ENCODE assay signal across 1 cellular context in the genomic region with DNA sequence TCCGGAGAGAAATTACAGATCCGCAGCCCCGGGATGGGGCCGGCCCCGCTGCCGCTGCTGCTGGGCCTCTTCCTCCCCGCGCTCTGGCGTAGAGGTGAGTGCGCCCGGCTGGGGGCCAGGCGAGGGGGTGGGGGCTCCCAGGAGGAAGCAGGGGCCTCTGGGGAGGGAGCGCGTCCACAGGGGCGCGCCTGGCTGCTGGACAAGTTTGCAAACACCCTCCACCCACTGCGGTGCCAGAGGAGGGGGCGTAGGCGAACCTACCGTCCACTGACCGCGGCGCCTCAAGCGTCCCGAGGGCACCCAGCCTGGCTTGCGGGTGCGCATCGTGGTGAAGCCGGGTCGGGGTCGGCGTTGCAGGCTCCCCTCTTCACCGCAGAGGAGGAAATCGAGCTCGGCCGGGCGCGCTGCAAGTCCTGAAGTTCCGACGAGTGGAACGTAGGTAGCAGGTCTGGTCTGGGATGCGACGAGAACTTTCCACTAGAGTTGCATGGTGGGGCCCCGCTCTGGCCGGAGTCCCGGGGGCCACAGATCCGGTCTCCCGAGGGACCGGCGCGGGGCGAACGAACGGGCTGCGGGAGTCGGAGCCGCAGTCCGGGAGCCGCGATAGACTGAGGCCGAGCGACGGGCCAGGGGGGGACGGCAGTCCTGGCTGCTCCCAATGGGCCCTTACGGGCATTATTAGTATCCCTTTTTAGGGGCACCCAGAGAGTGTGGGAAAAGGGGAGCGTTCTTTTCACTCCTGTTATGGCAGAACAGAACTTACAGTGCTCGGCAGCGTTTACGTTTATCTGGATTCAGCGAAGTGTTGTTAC.
TF ChIP-seq lines count a peak whose summit lies in the region.

No MANE protein-coding gene starts in this region.

TF ChIP-seq in GM23338, 12 proteins besides CTCF, POLR2A, EP300 and RAD21 (continued from another document):
- TF ChIP-seq, protein P1, sequence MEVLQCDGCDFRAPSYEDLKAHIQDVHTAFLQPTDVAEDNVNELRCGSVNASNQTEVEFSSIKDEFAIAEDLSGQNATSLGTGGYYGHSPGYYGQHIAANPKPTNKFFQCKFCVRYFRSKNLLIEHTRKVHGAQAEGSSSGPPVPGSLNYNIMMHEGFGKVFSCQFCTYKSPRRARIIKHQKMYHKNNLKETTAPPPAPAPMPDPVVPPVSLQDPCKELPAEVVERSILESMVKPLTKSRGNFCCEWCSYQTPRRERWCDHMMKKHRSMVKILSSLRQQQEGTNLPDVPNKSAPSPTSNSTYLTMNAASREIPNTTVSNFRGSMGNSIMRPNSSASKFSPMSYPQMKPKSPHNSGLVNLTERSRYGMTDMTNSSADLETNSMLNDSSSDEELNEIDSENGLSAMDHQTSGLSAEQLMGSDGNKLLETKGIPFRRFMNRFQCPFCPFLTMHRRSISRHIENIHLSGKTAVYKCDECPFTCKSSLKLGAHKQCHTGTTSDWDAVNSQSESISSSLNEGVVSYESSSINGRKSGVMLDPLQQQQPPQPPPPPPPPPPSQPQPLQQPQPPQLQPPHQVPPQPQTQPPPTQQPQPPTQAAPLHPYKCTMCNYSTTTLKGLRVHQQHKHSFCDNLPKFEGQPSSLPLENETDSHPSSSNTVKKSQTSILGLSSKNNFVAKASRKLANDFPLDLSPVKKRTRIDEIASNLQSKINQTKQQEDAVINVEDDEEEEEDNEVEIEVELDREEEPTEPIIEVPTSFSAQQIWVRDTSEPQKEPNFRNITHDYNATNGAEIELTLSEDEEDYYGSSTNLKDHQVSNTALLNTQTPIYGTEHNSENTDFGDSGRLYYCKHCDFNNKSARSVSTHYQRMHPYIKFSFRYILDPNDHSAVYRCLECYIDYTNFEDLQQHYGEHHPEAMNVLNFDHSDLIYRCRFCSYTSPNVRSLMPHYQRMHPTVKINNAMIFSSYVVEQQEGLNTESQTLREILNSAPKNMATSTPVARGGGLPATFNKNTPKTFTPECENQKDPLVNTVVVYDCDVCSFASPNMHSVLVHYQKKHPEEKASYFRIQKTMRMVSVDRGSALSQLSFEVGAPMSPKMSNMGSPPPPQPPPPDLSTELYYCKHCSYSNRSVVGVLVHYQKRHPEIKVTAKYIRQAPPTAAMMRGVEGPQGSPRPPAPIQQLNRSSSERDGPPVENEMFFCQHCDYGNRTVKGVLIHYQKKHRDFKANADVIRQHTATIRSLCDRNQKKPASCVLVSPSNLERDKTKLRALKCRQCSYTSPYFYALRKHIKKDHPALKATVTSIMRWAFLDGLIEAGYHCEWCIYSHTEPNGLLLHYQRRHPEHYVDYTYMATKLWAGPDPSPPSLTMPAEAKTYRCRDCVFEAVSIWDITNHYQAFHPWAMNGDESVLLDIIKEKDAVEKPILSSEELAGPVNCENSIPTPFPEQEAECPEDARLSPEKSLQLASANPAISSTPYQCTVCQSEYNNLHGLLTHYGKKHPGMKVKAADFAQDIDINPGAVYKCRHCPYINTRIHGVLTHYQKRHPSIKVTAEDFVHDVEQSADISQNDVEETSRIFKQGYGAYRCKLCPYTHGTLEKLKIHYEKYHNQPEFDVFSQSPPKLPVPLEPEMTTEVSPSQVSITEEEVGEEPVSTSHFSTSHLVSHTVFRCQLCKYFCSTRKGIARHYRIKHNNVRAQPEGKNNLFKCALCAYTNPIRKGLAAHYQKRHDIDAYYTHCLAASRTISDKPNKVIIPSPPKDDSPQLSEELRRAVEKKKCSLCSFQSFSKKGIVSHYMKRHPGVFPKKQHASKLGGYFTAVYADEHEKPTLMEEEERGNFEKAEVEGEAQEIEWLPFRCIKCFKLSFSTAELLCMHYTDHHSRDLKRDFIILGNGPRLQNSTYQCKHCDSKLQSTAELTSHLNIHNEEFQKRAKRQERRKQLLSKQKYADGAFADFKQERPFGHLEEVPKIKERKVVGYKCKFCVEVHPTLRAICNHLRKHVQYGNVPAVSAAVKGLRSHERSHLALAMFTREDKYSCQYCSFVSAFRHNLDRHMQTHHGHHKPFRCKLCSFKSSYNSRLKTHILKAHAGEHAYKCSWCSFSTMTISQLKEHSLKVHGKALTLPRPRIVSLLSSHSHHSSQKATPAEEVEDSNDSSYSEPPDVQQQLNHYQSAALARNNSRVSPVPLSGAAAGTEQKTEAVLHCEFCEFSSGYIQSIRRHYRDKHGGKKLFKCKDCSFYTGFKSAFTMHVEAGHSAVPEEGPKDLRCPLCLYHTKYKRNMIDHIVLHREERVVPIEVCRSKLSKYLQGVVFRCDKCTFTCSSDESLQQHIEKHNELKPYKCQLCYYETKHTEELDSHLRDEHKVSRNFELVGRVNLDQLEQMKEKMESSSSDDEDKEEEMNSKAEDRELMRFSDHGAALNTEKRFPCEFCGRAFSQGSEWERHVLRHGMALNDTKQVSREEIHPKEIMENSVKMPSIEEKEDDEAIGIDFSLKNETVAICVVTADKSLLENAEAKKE (CRISPR knock-in tag; IDR thresholded peaks at IDR 0.05): no peak
- TF ChIP-seq ZNF114 (CRISPR knock-in tag; IDR thresholded peaks at IDR 0.05) (no peak), NANOG (IDR thresholded peaks at IDR 0.05; ENCODE audit: borderline replicate concordance) (no peak), EZH2phosphoT487 (IDR thresholded peaks at IDR 0.05; ENCODE audit: unreplicated experiment) (no peak), EZH2 (IDR thresholded peaks at IDR 0.05; ENCODE audit: low read depth, unreplicated experiment) (no peak), POLR2AphosphoS5 (IDR thresholded peaks at IDR 0.05; ENCODE audit: low read depth) (no peak; the same call in 1 of the 2 replicates), STAT1 (IDR thresholded peaks at IDR 0.05; ENCODE audit: unreplicated experiment) (no peak), REST (IDR thresholded peaks at IDR 0.05; ENCODE audit: unreplicated experiment) (no peak), JUNB (IDR thresholded peaks at IDR 0.05; ENCODE audit: unreplicated experiment) (no peak)
- TF ChIP-seq, protein P2, sequence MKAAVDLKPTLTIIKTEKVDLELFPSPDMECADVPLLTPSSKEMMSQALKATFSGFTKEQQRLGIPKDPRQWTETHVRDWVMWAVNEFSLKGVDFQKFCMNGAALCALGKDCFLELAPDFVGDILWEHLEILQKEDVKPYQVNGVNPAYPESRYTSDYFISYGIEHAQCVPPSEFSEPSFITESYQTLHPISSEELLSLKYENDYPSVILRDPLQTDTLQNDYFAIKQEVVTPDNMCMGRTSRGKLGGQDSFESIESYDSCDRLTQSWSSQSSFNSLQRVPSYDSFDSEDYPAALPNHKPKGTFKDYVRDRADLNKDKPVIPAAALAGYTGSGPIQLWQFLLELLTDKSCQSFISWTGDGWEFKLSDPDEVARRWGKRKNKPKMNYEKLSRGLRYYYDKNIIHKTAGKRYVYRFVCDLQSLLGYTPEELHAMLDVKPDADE (IDR thresholded peaks at IDR 0.05): no peak
